Comparison of ENCODE assay signal across 8 cellular contexts in genomic region chr16:1990336-1991134, GRCh38. TPM values are rescaled to one million over a fixed set of nuclear protein-coding genes. Genes with fewer than 3 reads are reported as not detected.
DNase-seq lines count a peak whose midpoint lies in the region; ATAC-seq and TF ChIP-seq lines count a peak whose summit lies in the region.
"Had no signal": no experiment of that assay in that cellular context is flagged by ENCODE, and none has a peak within 500 bp of the region (broad histone marks: within the 10 kb centered on the region; RNA-seq: fewer than 3 reads in every experiment).

No MANE protein-coding gene starts in this region.

- peak overlapping the region; percentile 89 for H3K4me2 ChIP-seq in Karpas-422 (ENCODE audit: low read depth, low read length, poor library complexity, severe bottlenecking)

- peak overlapping the region; percentile 44 for H3K4me3 ChIP-seq in GM12875 (ENCODE audit: low read depth, low read length)
- H3K4me3 ChIP-seq in Karpas-422 (ENCODE audit: low read length), result peak overlapping the region; percentile 74

- H3K36me3 ChIP-seq in Karpas-422 (ENCODE audit: insufficient read depth, low read length), result no peaks in the 10 kb centered on the region

- no peaks in the 10 kb centered on the region for H3K27me3 ChIP-seq in Karpas-422 (ENCODE audit: low read length)

- TF ChIP-seq CTCF in GM12875 (IDR thresholded peaks at IDR 0.05; ENCODE audit: borderline replicate concordance, insufficient read depth, low read depth, low read length), result no peak
- no peak for TF ChIP-seq CTCF in mesothelial cell of epicardium (IDR thresholded peaks at IDR 0.05; ENCODE audit: unreplicated experiment)

- H3K9me3 Mint-ChIP-seq in activated naive CD8-positive, alpha-beta T cell treated with anti-CD3 and anti-CD28 coated beads, Interleukin-2, amount 50 U/mL, for 24 hours, result no peaks in the 10 kb centered on the region
- no peaks in the 10 kb centered on the region for H3K9me3 Mint-ChIP-seq in mesothelial cell of epicardium

- H3K27ac ChIP-seq in Karpas-422 (ENCODE audit: low read length), result no peak overlapping the region

- H3K27me3 Mint-ChIP-seq in activated naive CD8-positive, alpha-beta T cell treated with anti-CD3 and anti-CD28 coated beads, Interleukin-2, amount 50 U/mL, for 24 hours, result peaks cover 13% of the 10 kb centered on the region
- H3K27me3 Mint-ChIP-seq in mesothelial cell of epicardium (ENCODE audit: low read depth), result peaks cover 40% of the 10 kb centered on the region

- H3K9me3 ChIP-seq in Karpas-422 (ENCODE audit: low read length), result no peaks in the 10 kb centered on the region

- H3K4me1 ChIP-seq in Karpas-422 (ENCODE audit: low read length), result peaks cover 25% of the 10 kb centered on the region

- no peaks in the 10 kb centered on the region for H3K36me3 Mint-ChIP-seq in activated naive CD8-positive, alpha-beta T cell treated with anti-CD3 and anti-CD28 coated beads, Interleukin-2, amount 50 U/mL, for 24 hours (ENCODE audit: low read depth)
- peaks cover 13% of the 10 kb centered on the region for H3K36me3 Mint-ChIP-seq in mesothelial cell of epicardium

- H3K4me3 Mint-ChIP-seq in activated naive CD8-positive, alpha-beta T cell treated with anti-CD3 and anti-CD28 coated beads, Interleukin-2, amount 50 U/mL, for 24 hours, result peak overlapping the region; percentile 70
- peak overlapping the region; percentile 47 for H3K4me3 Mint-ChIP-seq in mesothelial cell of epicardium

- no peaks in the 10 kb centered on the region for H4K20me1 ChIP-seq in Karpas-422 (ENCODE audit: insufficient read depth, low read depth, low read length)

- H3K79me2 ChIP-seq in Karpas-422 (ENCODE audit: low read length), result no peaks in the 10 kb centered on the region

- peak overlapping the region; percentile 67; the same call in 1 of the 2 replicates for H2AFZ ChIP-seq in Karpas-422 (ENCODE audit: low read length)

- DNase-seq in Karpas-422, result peak; percentile 79
- peak; percentile 64 for DNase-seq in activated naive CD8-positive, alpha-beta T cell treated with anti-CD3 and anti-CD28 coated beads, Interleukin-2, amount 50 U/mL, for 24 hours
- no peak for DNase-seq in mesothelial cell of epicardium (ENCODE audit: low spot score in 2 of 2, unreplicated experiment in 2 of 2)
- DNase-seq in MV-4-11 (lab: John Stamatoyannopoulos, UW), result no peak
- DNase-seq in stimulated activated CD4-positive, alpha-beta T cell treated with anti-CD3 and anti-CD28 coated beads, Interleukin-4, amount 100 ng/mL, for 24 hours, result no peak

- peak overlapping the region; percentile 68 for H3K9ac ChIP-seq in Karpas-422 (ENCODE audit: low read length)

- H3K9me2 ChIP-seq in Karpas-422 (replicated peaks; ENCODE audit: insufficient read depth, low read length), result no peaks in the 10 kb centered on the region

- peaks cover 32% of the 10 kb centered on the region for H3K4me1 Mint-ChIP-seq in activated naive CD8-positive, alpha-beta T cell treated with anti-CD3 and anti-CD28 coated beads, Interleukin-2, amount 50 U/mL, for 24 hours
- peaks cover 9% of the 10 kb centered on the region for H3K4me1 Mint-ChIP-seq in mesothelial cell of epicardium

- H3K27ac Mint-ChIP-seq in activated naive CD8-positive, alpha-beta T cell treated with anti-CD3 and anti-CD28 coated beads, Interleukin-2, amount 50 U/mL, for 24 hours, result peak overlapping the region; percentile 82
- no peak overlapping the region for H3K27ac Mint-ChIP-seq in mesothelial cell of epicardium

- no peak for ATAC-seq in activated naive CD8-positive, alpha-beta T cell treated with anti-CD3 and anti-CD28 coated beads, Interleukin-2, amount 50 U/mL, for 24 hours
- ATAC-seq in HG03135 (IDR thresholded peaks at IDR 0.05; ENCODE audit: unreplicated experiment), result no peak

RNA-seq across cellular contexts. Expression of gene SYNGR3, which starts 0.8 kb away (rescaled TPM):
- total RNA-seq in Karpas-422 (2014; rRNA removed; shearing (Covaris generic); ENCODE audit: low replicate concordance), result 5.3 and 16.3 TPM in 2 replicates
- 0.49 to 1.3 TPM (median 1.0 TPM) in 3 replicates for total RNA-seq in mesothelial cell of epicardium

RNA-seq across cellular contexts. Expression of gene GFER, which starts 6.5 kb away (rescaled TPM):
- 17.0 and 43.8 TPM in 2 replicates for total RNA-seq in Karpas-422 (2014; rRNA removed; shearing (Covaris generic); ENCODE audit: low replicate concordance)
- total RNA-seq in mesothelial cell of epicardium, result 22.8 to 26.5 TPM (median 23.7 TPM) in 3 replicates

RNA-seq across cellular contexts. Expression of gene NOXO1, which starts 9.3 kb away (rescaled TPM):
- not detected in 2 replicates for total RNA-seq in Karpas-422 (2014; rRNA removed; shearing (Covaris generic); ENCODE audit: low replicate concordance)
- total RNA-seq in mesothelial cell of epicardium, result 0.42 to 1.3 TPM (median 0.73 TPM) in 3 replicates
- total RNA-seq: SK-MEL-5 had no signal

RNA-seq across cellular contexts. Expression of gene TBL3, which starts 18.7 kb away (rescaled TPM):
- total RNA-seq in Karpas-422 (2014; rRNA removed; shearing (Covaris generic); ENCODE audit: low replicate concordance), result 25.4 and 48.6 TPM in 2 replicates
- 35.5 to 40.6 TPM (median 37.2 TPM) in 3 replicates for total RNA-seq in mesothelial cell of epicardium

RNA-seq across cellular contexts. Expression of gene ZNF598, which starts 19.1 kb away (rescaled TPM):
- 12.6 and 20.5 TPM in 2 replicates for total RNA-seq in Karpas-422 (2014; rRNA removed; shearing (Covaris generic); ENCODE audit: low replicate concordance)
- total RNA-seq in mesothelial cell of epicardium, result 50.6 to 52.7 TPM (median 52.7 TPM) in 3 replicates

Comparison
In these comparisons a context has a peak if more than half of its experiments do, and no peak if none do; other contexts are left out.
1. DNase-seq: peak in Karpas-422 (single experiment) and activated naive CD8-positive, alpha-beta T cell treated with anti-CD3 and anti-CD28 coated beads, Interleukin-2, amount 50 U/mL, for 24 hours (single experiment); none in mesothelial cell of epicardium (0 of 2), MV-4-11 (single experiment) and stimulated activated CD4-positive, alpha-beta T cell treated with anti-CD3 and anti-CD28 coated beads, Interleukin-4, amount 100 ng/mL, for 24 hours (single experiment).